12 cellular contexts compared by ENCODE assay signal in the genomic region with DNA sequence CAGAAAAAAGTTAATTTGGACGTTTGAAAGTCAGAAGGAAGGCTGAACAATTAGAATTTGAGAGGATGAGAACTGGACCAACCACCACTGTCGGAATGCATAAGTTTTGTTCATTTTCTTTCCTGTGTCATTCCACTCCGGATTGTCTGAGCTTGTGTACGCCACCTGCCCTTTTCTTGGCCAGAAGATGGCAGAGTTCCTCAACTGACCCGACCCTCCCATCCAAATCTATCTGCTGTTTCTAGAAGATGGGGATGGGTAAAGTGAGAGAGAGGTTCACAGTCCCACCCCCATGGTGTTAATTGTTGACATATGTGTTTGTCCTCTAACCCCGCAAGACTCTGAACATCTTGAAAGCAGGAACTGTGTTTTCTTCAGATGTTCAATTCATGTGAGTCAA.
DNase-seq lines count a peak whose midpoint lies in the region; ATAC-seq and TF ChIP-seq lines count a peak whose summit lies in the region.
"Had no signal": no experiment of that assay in that cellular context is flagged by ENCODE, and none has a peak within 500 bp of the region (broad histone marks: within the 10 kb centered on the region; RNA-seq: fewer than 3 reads in every experiment).

No MANE protein-coding gene starts in this region.

- in situ Hi-C loops in astrocyte of the cerebellum (cut with HindIII; ENCODE audit: low sequenced_read_pairs): no loop called here

- no peak overlapping the region for H2AFZ ChIP-seq in neuronal stem cell (ENCODE audit: low read length)
- H2AFZ ChIP-seq: GM23248 had no signal

- peaks cover 0 to 7% of the 10 kb centered on the region in 2 donors for H3K9me3 ChIP-seq in neuronal stem cell (replicated peaks in 1 of 2; ENCODE audit: control insufficient read depth in 2 of 2, insufficient read depth in 1 of 2, low read depth in 1 of 2, low read length in 2 of 2)
- H3K9me3 ChIP-seq: mucosa of descending colon had no signal

- peak; percentile 39 for DNase-seq in activated CD4-positive, alpha-beta T cell treated with anti-CD3 and anti-CD28 coated beads for 36 hours
- DNase-seq in activated CD4-positive, alpha-beta T cell treated with anti-CD3 and anti-CD28 coated beads for 1 hour: no peak
- DNase-seq in LNCaP clone FGC (ENCODE audit: low read depth): no peak
- no peak for DNase-seq in astrocyte of the cerebellum (ENCODE audit: low read depth)
- DNase-seq in neuronal stem cell (ENCODE audit: low spot score): peak; percentile 5
- no peak for DNase-seq in AML-193 (lab: John Stamatoyannopoulos, UW)
- no peak for DNase-seq in mesothelial cell of epicardium (ENCODE audit: low spot score in 2 of 2, unreplicated experiment in 2 of 2)
- DNase-seq: Calu3, GM23248, NCI-H1048 had no signal

- no peaks in the 10 kb centered on the region for H3K27me3 Mint-ChIP-seq in activated CD4-positive, alpha-beta T cell treated with anti-CD3 and anti-CD28 coated beads for 36 hours
- H3K27me3 Mint-ChIP-seq in mesothelial cell of epicardium (ENCODE audit: low read depth): peaks cover 46% of the 10 kb centered on the region

- peaks cover 11% of the 10 kb centered on the region for H3K4me1 Mint-ChIP-seq in activated CD4-positive, alpha-beta T cell treated with anti-CD3 and anti-CD28 coated beads for 36 hours
- no peaks in the 10 kb centered on the region for H3K4me1 Mint-ChIP-seq in mesothelial cell of epicardium

- no peak overlapping the region for H3K4me3 ChIP-seq in LNCaP clone FGC (ENCODE audit: low read depth, low read length)
- no peak overlapping the region for H3K4me3 ChIP-seq in astrocyte of the cerebellum (ENCODE audit: low read depth, low read length)
- H3K4me3 ChIP-seq in neuronal stem cell (ENCODE audit: low read length in 2 of 2): no peak overlapping the region
- H3K4me3 ChIP-seq: GM23248, mucosa of descending colon had no signal

- no peak overlapping the region for H3K4me2 ChIP-seq in neuronal stem cell (ENCODE audit: insufficient read depth, low read length, poor library complexity, severe bottlenecking)

- H3K14ac ChIP-seq in neuronal stem cell (ENCODE audit: low read length): no peak overlapping the region

- intact Hi-C loops in activated CD4-positive, alpha-beta T cell treated with anti-CD3 and anti-CD28 coated beads for 36 hours (cut with DNase I, micrococcal nuclease): no loop called here

- no peak overlapping the region for H4K8ac ChIP-seq in neuronal stem cell (ENCODE audit: low read depth, low read length)

- no peak overlapping the region for H3K27ac ChIP-seq in neuronal stem cell (replicated peaks; ENCODE audit: low read length)
- H3K27ac ChIP-seq: GM23248 had no signal

- no peak overlapping the region for H3K27ac Mint-ChIP-seq in activated CD4-positive, alpha-beta T cell treated with anti-CD3 and anti-CD28 coated beads for 36 hours
- no peak overlapping the region for H3K27ac Mint-ChIP-seq in mesothelial cell of epicardium

- no peaks in the 10 kb centered on the region for H3K4me1 ChIP-seq in neuronal stem cell (ENCODE audit: control insufficient read depth in 2 of 2, insufficient read depth in 1 of 2, low read depth in 1 of 2, low read length in 2 of 2)

- CTCF ChIA-PET in activated CD4-positive, alpha-beta T cell treated with anti-CD3 and anti-CD28 coated beads for 36 hours (lab: Charles Lee): interaction anchor here (0.7 kb wide), 1 partner anchor 93 kb away, joined by 3 read pairs; no protein-coding TSS in a partner anchor

- TF ChIP-seq CTCF in LNCaP clone FGC (IDR thresholded peaks at IDR 0.05; ENCODE audit: control insufficient read depth, extremely low read depth, insufficient read depth) (peak; percentile 57), astrocyte of the cerebellum (IDR thresholded peaks at IDR 0.05; ENCODE audit: low read depth, low read length, missing control alignments) (peak; percentile 53), mesothelial cell of epicardium (IDR thresholded peaks at IDR 0.05; ENCODE audit: unreplicated experiment) (no peak)

- no peak overlapping the region for H3K23ac ChIP-seq in neuronal stem cell (ENCODE audit: low read depth, low read length, poor library complexity)

- no peak overlapping the region for H2BK120ac ChIP-seq in neuronal stem cell (ENCODE audit: low read depth, low read length)

- peaks cover 0 to 1% (median 0%) of the 10 kb centered on the region in 3 experiments for H3K27me3 ChIP-seq in neuronal stem cell (ENCODE audit: control insufficient read depth in 3 of 3, insufficient read depth in 3 of 3, low read depth in 1 of 3, low read length in 3 of 3)

- no peak overlapping the region for H2BK15ac ChIP-seq in neuronal stem cell (ENCODE audit: low read length)

- no peak overlapping the region for H3K9ac ChIP-seq in neuronal stem cell (ENCODE audit: low read depth, low read length, poor library complexity)
- H3K9ac ChIP-seq: GM23248 had no signal

- no peak overlapping the region for H2AK5ac ChIP-seq in neuronal stem cell (ENCODE audit: low read depth, low read length)

- H2BK12ac ChIP-seq in neuronal stem cell (ENCODE audit: low read length): no peak overlapping the region

- WGBS in neuronal stem cell (ENCODE audit: extremely low coverage in 2 of 2, insufficient read length in 2 of 2, insufficient replicate concordance in 1 of 2), 2 donors: no CpG with 5 or more reads among the region's 6 CpGs

- no peak overlapping the region for H3K18ac ChIP-seq in neuronal stem cell (ENCODE audit: low read length)

- H2BK5ac ChIP-seq in neuronal stem cell (ENCODE audit: low read length): no peak overlapping the region

- H3K4me3 Mint-ChIP-seq in activated CD4-positive, alpha-beta T cell treated with anti-CD3 and anti-CD28 coated beads for 36 hours: no peak overlapping the region
- H3K4me3 Mint-ChIP-seq in mesothelial cell of epicardium: no peak overlapping the region

- ATAC-seq in activated CD4-positive, alpha-beta T cell treated with anti-CD3 and anti-CD28 coated beads for 36 hours: peak; percentile 23
- ATAC-seq in HG03469 (IDR thresholded peaks at IDR 0.05; ENCODE audit: unreplicated experiment): no peak
- ATAC-seq: mucosa of descending colon had no signal

- peaks cover under 1% of the 10 kb centered on the region for H3K9me3 Mint-ChIP-seq in activated CD4-positive, alpha-beta T cell treated with anti-CD3 and anti-CD28 coated beads for 36 hours (ENCODE audit: low read depth)
- H3K9me3 Mint-ChIP-seq in mesothelial cell of epicardium: peaks cover 3% of the 10 kb centered on the region

- H3K79me1 ChIP-seq in neuronal stem cell (ENCODE audit: low read depth, low read length): no peaks in the 10 kb centered on the region

- H3K36me3 ChIP-seq in neuronal stem cell (replicated peaks in 1 of 2; ENCODE audit: control insufficient read depth in 2 of 2, insufficient read depth in 2 of 2, low read length in 2 of 2): no peaks in the 10 kb centered on the region

- POLR2A ChIA-PET in activated CD4-positive, alpha-beta T cell treated with anti-CD3 and anti-CD28 coated beads for 36 hours (lab: Charles Lee): no interaction called here

- H3K4ac ChIP-seq in neuronal stem cell (ENCODE audit: low read length): no peak overlapping the region

- no peak overlapping the region for H4K91ac ChIP-seq in neuronal stem cell (ENCODE audit: low read depth, low read length, poor library complexity)

- H3K36me3 Mint-ChIP-seq in activated CD4-positive, alpha-beta T cell treated with anti-CD3 and anti-CD28 coated beads for 36 hours (ENCODE audit: low read depth): no peaks in the 10 kb centered on the region
- H3K36me3 Mint-ChIP-seq in mesothelial cell of epicardium: no peaks in the 10 kb centered on the region

Comparison
In these comparisons a context has a peak if more than half of its experiments do, and no peak if none do; other contexts are left out.
1. DNase-seq: peak in activated CD4-positive, alpha-beta T cell treated with anti-CD3 and anti-CD28 coated beads for 36 hours (single experiment) and neuronal stem cell (single experiment); none in activated CD4-positive, alpha-beta T cell treated with anti-CD3 and anti-CD28 coated beads for 1 hour (single experiment), LNCaP clone FGC (single experiment), astrocyte of the cerebellum (single experiment), AML-193 (0 of 2) and mesothelial cell of epicardium (0 of 2).